ENCODE assay signal across 30 cellular contexts in the genomic region with DNA sequence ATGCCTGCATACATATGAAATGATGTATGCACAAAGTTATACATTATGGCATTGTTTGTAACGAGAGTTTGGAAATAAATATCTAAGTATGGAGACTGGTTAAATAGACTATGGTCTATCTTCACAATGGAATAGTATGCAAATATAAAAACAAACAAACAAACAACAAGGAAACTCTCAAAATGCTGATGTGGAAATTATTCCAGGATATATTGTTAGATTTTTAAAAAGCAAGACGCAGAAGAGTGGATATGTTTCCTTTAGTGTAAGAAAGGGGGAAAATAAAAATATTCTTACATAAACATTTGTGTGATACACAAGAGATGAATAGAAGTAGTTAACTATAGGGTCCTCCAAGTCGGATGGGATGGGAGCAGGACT.
"Had no signal": no experiment of that assay in that cellular context is flagged by ENCODE, and none has a peak within 500 bp of the region (broad histone marks: within the 10 kb centered on the region; RNA-seq: fewer than 3 reads in every experiment).

No MANE protein-coding gene starts in this region.

- H3K36me3 ChIP-seq: adrenal gland, cardiac muscle cell had no signal

- FAIRE-seq: astrocyte, TTC549 had no signal

- H3K4me1 ChIP-seq: adrenal gland had no signal

- ATAC-seq: activated CD8-positive, alpha-beta T cell treated with anti-CD3 and anti-CD28 coated beads for 36 hours; activated naive CD4-positive, alpha-beta T cell treated with anti-CD3 and anti-CD28 coated beads, Interleukin-2, amount 50 U/mL, for 72 hours; activated T-cell treated with anti-CD3 and anti-CD28 coated beads, Interleukin-2, amount 50 U/mL, for 4 hours; activated T-cell treated with anti-CD3 and anti-CD28 coated beads, Interleukin-2, amount 50 U/mL, for 72 hours; activated T-helper 17 cell treated with anti-CD3 and anti-CD28 coated beads, Interleukin-2, amount 50 U/mL, for 72 hours; T-helper 17 cell had no signal

- H3K9me3 ChIP-seq: adrenal gland had no signal

- H3K27ac ChIP-seq: adrenal gland, cardiac muscle cell, VCaP had no signal

- DNase-seq: activated B cell treated with CpG ODN at 0.5 μM for 24 hours; activated CD4-positive, alpha-beta memory T cell treated with anti-CD3 and anti-CD28 coated beads for 36 hours; activated CD4-positive, alpha-beta T cell treated with anti-CD3 and anti-CD28 coated beads for 4 hours; activated CD4-positive, alpha-beta T cell treated with anti-CD3 and anti-CD28 coated beads, Interleukin-2, amount 10 ng/mL, durations not matched to agents 24 days and 14 days; activated CD4-positive, alpha-beta T cell treated with anti-CD3 and anti-CD28 coated beads, Interleukin-2, amount 50 U/mL, for 1 hour; activated CD4-positive, alpha-beta T cell treated with anti-CD3 and anti-CD28 coated beads, Interleukin-2, amount 50 U/mL, for 4 hours; activated CD4-positive, CD25-positive, alpha-beta regulatory T cell treated with anti-CD3 and anti-CD28 coated beads, Interleukin-2, amount 50 U/mL, for 72 hours; activated CD8-positive, alpha-beta memory T cell treated with anti-CD3 and anti-CD28 coated beads, Interleukin-2, amount 50 U/mL, for 4 hours; activated CD8-positive, alpha-beta T cell treated with anti-CD3 and anti-CD28 coated beads for 36 hours; activated effector memory CD4-positive, alpha-beta T cell treated with anti-CD3 and anti-CD28 coated beads, Interleukin-2, amount 50 U/mL, for 16 hours; activated gamma-delta T cell treated with Interleukin-2 at 50 U/mL for 16 hours; activated naive CD4-positive, alpha-beta T cell; activated naive CD4-positive, alpha-beta T cell treated with anti-CD3 and anti-CD28 coated beads for 36 hours; activated naive CD4-positive, alpha-beta T cell treated with anti-CD3 and anti-CD28 coated beads, Interleukin-2, amount 50 U/mL, for 16 hours; activated naive CD8-positive, alpha-beta T cell treated with anti-CD3 and anti-CD28 coated beads for 36 hours; activated T-cell treated with anti-CD3 and anti-CD28 coated beads for 4 hours; activated T-cell treated with anti-CD3 and anti-CD28 coated beads, Interleukin-2, amount 50 U/mL, for 1 hour; activated T-cell treated with anti-CD3 and anti-CD28 coated beads, Interleukin-2, amount 50 U/mL, for 4 hours; activated T-cell treated with anti-CD3 and anti-CD28 coated beads, Interleukin-2, amount 50 U/mL, for 72 hours; adrenal gland; amniotic stem cell; cerebellar nuclear complex; T-helper 17 cell; T-helper 9 cell had no signal

- H3K27me3 ChIP-seq: adrenal gland, cardiac muscle cell had no signal

- H3K4me3 ChIP-seq: adrenal gland, cardiac muscle cell had no signal
